16 cellular contexts compared by ENCODE assay signal in the genomic region with DNA sequence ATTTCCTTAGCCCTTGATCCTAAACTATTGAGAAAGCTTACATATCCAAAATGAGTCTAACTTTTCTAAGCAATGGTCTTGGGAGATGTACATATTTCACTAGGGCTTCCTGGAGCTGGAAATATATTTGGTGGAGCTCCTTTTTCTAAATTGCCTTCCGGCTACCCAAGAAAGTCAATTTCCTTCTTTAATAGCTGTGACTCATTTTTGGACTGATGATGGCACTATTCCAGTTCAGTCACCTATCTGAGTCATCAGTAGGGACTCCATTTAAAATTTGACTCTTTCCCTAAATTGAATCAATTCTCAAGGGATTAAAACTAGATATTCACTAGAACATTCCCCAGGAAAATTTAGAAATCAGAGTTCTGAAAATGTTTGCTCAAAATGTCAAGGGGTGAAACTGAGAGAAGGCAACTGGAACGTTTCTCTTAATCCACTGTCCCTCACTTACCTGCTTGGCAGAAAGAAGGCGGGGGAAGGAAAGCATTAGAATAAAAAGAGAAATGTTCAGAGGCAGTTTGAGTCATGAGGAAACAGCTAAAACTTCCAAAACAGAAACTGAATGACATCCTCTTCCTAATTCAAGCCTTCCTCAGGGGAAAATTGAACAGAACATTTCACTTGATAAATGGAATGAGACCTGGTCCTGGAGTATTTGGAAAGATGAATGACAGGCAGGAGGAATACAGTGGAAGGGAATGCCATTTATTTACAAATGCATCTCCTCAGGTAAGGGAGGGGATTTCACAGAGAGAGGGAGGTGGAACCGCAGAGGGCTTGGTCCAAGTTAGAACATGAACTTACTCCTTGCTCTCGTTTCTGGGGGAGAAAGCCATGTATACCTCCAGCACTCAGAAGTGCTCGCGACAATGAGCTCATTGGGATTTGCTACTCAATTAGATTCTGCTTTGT.
A peak's percentile ranks its signal among the peaks of the same experiment; 100 is the strongest.
DNase-seq lines count a peak whose midpoint lies in the region; ATAC-seq, FAIRE-seq and TF ChIP-seq lines count a peak whose summit lies in the region.
"Had no signal": no experiment of that assay in that cellular context is flagged by ENCODE, and none has a peak within 500 bp of the region (broad histone marks: within the 10 kb centered on the region; RNA-seq: fewer than 3 reads in every experiment).

No MANE protein-coding gene starts in this region.

- peaks cover 23 to 26% of the 10 kb centered on the region in 2 experiments for H3K4me1 ChIP-seq in HCT116 (ENCODE audit: control insufficient read depth in 1 of 2, insufficient read depth in 2 of 2, low read length in 2 of 2)
- H3K4me1 ChIP-seq in kidney (ENCODE audit: control insufficient read depth in 1 of 2, insufficient read depth in 1 of 2, low read depth in 1 of 2, low read length in 2 of 2) = no peaks in the 10 kb centered on the region

- H3K9me3 Mint-ChIP-seq in WTC11 = peaks cover 5% of the 10 kb centered on the region
- H3K9me3 Mint-ChIP-seq: activated naive CD4-positive, alpha-beta T cell treated with anti-CD3 and anti-CD28 coated beads for 36 hours; stimulated activated effector memory CD8-positive, alpha-beta T cell treated with anti-CD3 and anti-CD28 coated beads, Interleukin-12 subunit alpha, Interleukin-12 subunit beta, amount 100 ng/mL, for 72 hours had no signal

- H3K27ac ChIP-seq in HCT116 (ENCODE audit: low read depth, low read length) (peak overlapping the region; percentile 69), kidney (ENCODE audit: low read depth in 2 of 2, low read length in 2 of 2) (no peak overlapping the region)
- H3K27ac ChIP-seq: esophagus muscularis mucosa, KMS-11 had no signal

- POLR2A ChIA-PET in HCT116 (lab: Charles Lee) = interaction anchor here (1.0 to 1.2 kb wide), 2 partner anchors 12 to 33 kb away, joined by 3 read pairs; no protein-coding TSS in a partner anchor
- POLR2A ChIA-PET in WTC11 (lab: Charles Lee) = no interaction called here

- ATAC-seq in HCT116 (peak; percentile 66), WTC11 (peak; percentile 58)

- no peaks in the 10 kb centered on the region for H3K36me3 Mint-ChIP-seq in WTC11
- H3K36me3 Mint-ChIP-seq: stimulated activated effector memory CD8-positive, alpha-beta T cell treated with anti-CD3 and anti-CD28 coated beads, Interleukin-12 subunit alpha, Interleukin-12 subunit beta, amount 100 ng/mL, for 72 hours had no signal

- CTCF ChIA-PET in HCT116 (lab: Charles Lee) (interaction anchor here (0.9 to 2.4 kb wide), 8 partner anchors 12 to 399 kb away, joined by 3 to 10 read pairs (median 4); a partner anchor contains a TSS), WTC11 (lab: Charles Lee) (interaction anchor here (0.7 to 2.8 kb wide), 3 partner anchors 91 to 398 kb away, joined by 3 to 19 read pairs (median 7); a partner anchor contains a TSS)

- H3K36me3 ChIP-seq in HCT116 (ENCODE audit: control insufficient read depth in 1 of 2, insufficient read depth in 2 of 2, low read length in 2 of 2) (no peaks in the 10 kb centered on the region), kidney (ENCODE audit: control insufficient read depth in 1 of 2, insufficient read depth in 2 of 2, low read length in 2 of 2) (no peaks in the 10 kb centered on the region)
- H3K36me3 ChIP-seq: esophagus muscularis mucosa had no signal

- no peaks in the 10 kb centered on the region for H3K27me3 ChIP-seq in HCT116 (ENCODE audit: insufficient read depth, low read length)
- H3K27me3 ChIP-seq: esophagus muscularis mucosa had no signal

- H3K27me3 Mint-ChIP-seq in WTC11 (ENCODE audit: low read depth) = no peaks in the 10 kb centered on the region; the same call in 1 of the 2 replicates

- H4K20me1 ChIP-seq in HCT116 (ENCODE audit: insufficient read depth) = no peaks in the 10 kb centered on the region

- peak overlapping the region; percentile 34 for H3K9ac ChIP-seq in HCT116 (ENCODE audit: low read length)
- H3K9ac ChIP-seq in kidney (ENCODE audit: low read length in 2 of 2) = no peak overlapping the region
- H3K9ac ChIP-seq: KMS-11 had no signal

- TF ChIP-seq POLR2A in HCT116 (IDR thresholded peaks at IDR 0.05; ENCODE audit: borderline replicate concordance, extremely low read depth, insufficient read depth, insufficient read length) = no peak

- H3K4me2 ChIP-seq in HCT116 (ENCODE audit: low read length) = peak overlapping the region; percentile 84
- H3K4me2 ChIP-seq: KMS-11 had no signal

- FAIRE-seq in kidney (lab: Jason Lieb, UNC) = no peak
- FAIRE-seq: astrocyte had no signal

- no peak overlapping the region for H3K27ac Mint-ChIP-seq in WTC11
- H3K27ac Mint-ChIP-seq: activated naive CD4-positive, alpha-beta T cell treated with anti-CD3 and anti-CD28 coated beads for 36 hours; stimulated activated effector memory CD8-positive, alpha-beta T cell treated with anti-CD3 and anti-CD28 coated beads, Interleukin-12 subunit alpha, Interleukin-12 subunit beta, amount 100 ng/mL, for 72 hours had no signal

- H3K4me1 Mint-ChIP-seq in WTC11 = peaks cover 8% of the 10 kb centered on the region

- H3K9me2 ChIP-seq in HCT116 (ENCODE audit: insufficient read depth) = no peaks in the 10 kb centered on the region

- intact Hi-C loops in HCT116 (cut with micrococcal nuclease) (loop anchor here (1.0 to 5.0 kb wide), 3 partner anchors 269 to 397 kb away; no protein-coding TSS in a partner anchor), posterior cingulate gyrus (cut with DNase I) (no loop called here), kidney (cut with DNase I) (no loop called here)

- TF ChIP-seq CTCF in HCT116 (IDR thresholded peaks at IDR 0.05 in 2 of 3, conservative IDR thresholded peaks at IDR 0.05 in 1 of 3; ENCODE audit: borderline replicate concordance in 1 of 3, insufficient read depth in 1 of 3, low read depth in 2 of 3, low read length in 2 of 3) (no peak), WTC11 (IDR thresholded peaks at IDR 0.05) (no peak), kidney (IDR thresholded peaks at IDR 0.05; ENCODE audit: borderline replicate concordance, extremely low read depth, insufficient read depth) (no peak)

- no peaks in the 10 kb centered on the region for H3K79me2 ChIP-seq in HCT116 (ENCODE audit: insufficient read depth, low read length)

- H2AFZ ChIP-seq in HCT116 (ENCODE audit: low read depth, low read length, poor library complexity, severe bottlenecking) = peak overlapping the region; percentile 99

- RAD21 ChIA-PET in HCT116 (lab: Charles Lee; ENCODE audit: low non-redundant PET in 1 of 2, low total read pairs in 2 of 2, uncharacterized antibody in 2 of 2, unreplicated experiment in 2 of 2) = interaction anchor here in 1 of 2 experiments (0.6 kb wide), 1 partner anchor 67 kb away, joined by 3 read pairs; no protein-coding TSS in a partner anchor

- no TSS peak for BruUV-seq in HCT116 (replicated peaks; lab: Mats Ljungman, UMichigan)

- peak overlapping the region; percentile 4 to 53 for H3K4me3 ChIP-seq in HCT116 (replicated peaks in 1 of 2; ENCODE audit: low read depth in 1 of 2, low read length in 2 of 2)
- no peak overlapping the region for H3K4me3 ChIP-seq in kidney (ENCODE audit: low read length in 2 of 2)
- H3K4me3 ChIP-seq: esophagus muscularis mucosa had no signal

- H3K9me3 ChIP-seq in HCT116 (ENCODE audit: control insufficient read depth in 1 of 2, insufficient read depth in 1 of 2, low read depth in 1 of 2, low read length in 2 of 2) (no peaks in the 10 kb centered on the region), kidney (ENCODE audit: control insufficient read depth in 1 of 2, low read length in 2 of 2) (no peaks in the 10 kb centered on the region)

- peak overlapping the region; percentile 16; the same call in 1 of the 2 replicates for H3K4me3 Mint-ChIP-seq in WTC11
- H3K4me3 Mint-ChIP-seq: activated naive CD4-positive, alpha-beta T cell treated with anti-CD3 and anti-CD28 coated beads for 36 hours; stimulated activated effector memory CD8-positive, alpha-beta T cell treated with anti-CD3 and anti-CD28 coated beads, Interleukin-12 subunit alpha, Interleukin-12 subunit beta, amount 100 ng/mL, for 72 hours had no signal

- peak; percentile 11; the same call in 1 of the 2 replicates for TF ChIP-seq RAD21 in HCT116 (IDR thresholded peaks at IDR 0.05; ENCODE audit: low read depth)

- DNase-seq in COLO829 (ENCODE audit: low spot score) (peak; percentile 23), HCT116 (ENCODE audit: low read depth, low spot score) (peak; percentile 79), WTC11 (ENCODE audit: low spot score) (no peak), iPS-NIHi7 (ENCODE audit: extremely low spot score) (peak; percentile 17), posterior cingulate gyrus (no peak), kidney (no peak), DMS53 (lab: John Stamatoyannopoulos, UW) (no peak)
- DNase-seq in stimulated activated CD4-positive, alpha-beta T cell treated with anti-CD3 and anti-CD28 coated beads, Interleukin-4, amount 100 ng/mL, for 24 hours = no peak
- DNase-seq: cortex of kidney, left cardiac atrium, NCI-H1436 treated with DMSO at 0.1 percent for 48 hours had no signal

TF ChIP-seq in HCT116, 20 proteins besides CTCF, POLR2A, EP300 and RAD21 (continues in another document):
- TF ChIP-seq EGR1 (IDR thresholded peaks at IDR 0.05; ENCODE audit: low read depth) = peak; percentile 37; the same call in 1 of the 2 replicates
- no peak for TF ChIP-seq TCF7L2 (IDR thresholded peaks at IDR 0.05; ENCODE audit: borderline replicate concordance, extremely low read depth, insufficient read depth, insufficient read length)
- no peak for TF ChIP-seq EZH2phosphoT487 (IDR thresholded peaks at IDR 0.05; ENCODE audit: borderline replicate concordance)
- no peak for TF ChIP-seq ZNF274 (IDR thresholded peaks at IDR 0.05; ENCODE audit: low read depth, low read length)
- TF ChIP-seq SIN3A (IDR thresholded peaks at IDR 0.05; ENCODE audit: low read depth) = peak; percentile 46
- peak; percentile 88 for TF ChIP-seq JUND (IDR thresholded peaks at IDR 0.05)
- peak; percentile 17; the same call in 1 of the 2 replicates for TF ChIP-seq POLR2AphosphoS5 (IDR thresholded peaks at IDR 0.05; ENCODE audit: low read depth, low read length)
- TF ChIP-seq CEBPB (IDR thresholded peaks at IDR 0.05; ENCODE audit: low read depth) = 0 out of 2 replicates have a peak, but pooled peaks have one; percentile 10

TF ChIP-seq in WTC11, 78 proteins besides CTCF, POLR2A, EP300 and RAD21 (continues in another document):
- TF ChIP-seq, protein P1, sequence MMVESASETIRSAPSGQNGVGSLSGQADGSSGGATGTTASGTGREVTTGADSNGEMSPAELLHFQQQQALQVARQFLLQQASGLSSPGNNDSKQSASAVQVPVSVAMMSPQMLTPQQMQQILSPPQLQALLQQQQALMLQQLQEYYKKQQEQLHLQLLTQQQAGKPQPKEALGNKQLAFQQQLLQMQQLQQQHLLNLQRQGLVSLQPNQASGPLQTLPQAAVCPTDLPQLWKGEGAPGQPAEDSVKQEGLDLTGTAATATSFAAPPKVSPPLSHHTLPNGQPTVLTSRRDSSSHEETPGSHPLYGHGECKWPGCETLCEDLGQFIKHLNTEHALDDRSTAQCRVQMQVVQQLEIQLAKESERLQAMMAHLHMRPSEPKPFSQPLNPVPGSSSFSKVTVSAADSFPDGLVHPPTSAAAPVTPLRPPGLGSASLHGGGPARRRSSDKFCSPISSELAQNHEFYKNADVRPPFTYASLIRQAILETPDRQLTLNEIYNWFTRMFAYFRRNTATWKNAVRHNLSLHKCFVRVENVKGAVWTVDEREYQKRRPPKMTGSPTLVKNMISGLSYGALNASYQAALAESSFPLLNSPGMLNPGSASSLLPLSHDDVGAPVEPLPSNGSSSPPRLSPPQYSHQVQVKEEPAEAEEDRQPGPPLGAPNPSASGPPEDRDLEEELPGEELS (CRISPR knock-in tag; IDR thresholded peaks at IDR 0.05) = no peak

Comparison
In these comparisons a context has a peak if more than half of its experiments do, and no peak if none do; other contexts are left out.
1. DNase-seq: peak in COLO829 (single experiment), HCT116 (single experiment) and iPS-NIHi7 (single experiment); none in WTC11 (single experiment), posterior cingulate gyrus (0 of 10), kidney (single experiment), DMS53 (single experiment) and stimulated activated CD4-positive, alpha-beta T cell treated with anti-CD3 and anti-CD28 coated beads, Interleukin-4, amount 100 ng/mL, for 24 hours (single experiment).
2. H3K4me3 ChIP-seq: peak in HCT116 (2 of 2); none in kidney (0 of 2).